1 cellular context compared by ENCODE assay signal in the genomic region with DNA sequence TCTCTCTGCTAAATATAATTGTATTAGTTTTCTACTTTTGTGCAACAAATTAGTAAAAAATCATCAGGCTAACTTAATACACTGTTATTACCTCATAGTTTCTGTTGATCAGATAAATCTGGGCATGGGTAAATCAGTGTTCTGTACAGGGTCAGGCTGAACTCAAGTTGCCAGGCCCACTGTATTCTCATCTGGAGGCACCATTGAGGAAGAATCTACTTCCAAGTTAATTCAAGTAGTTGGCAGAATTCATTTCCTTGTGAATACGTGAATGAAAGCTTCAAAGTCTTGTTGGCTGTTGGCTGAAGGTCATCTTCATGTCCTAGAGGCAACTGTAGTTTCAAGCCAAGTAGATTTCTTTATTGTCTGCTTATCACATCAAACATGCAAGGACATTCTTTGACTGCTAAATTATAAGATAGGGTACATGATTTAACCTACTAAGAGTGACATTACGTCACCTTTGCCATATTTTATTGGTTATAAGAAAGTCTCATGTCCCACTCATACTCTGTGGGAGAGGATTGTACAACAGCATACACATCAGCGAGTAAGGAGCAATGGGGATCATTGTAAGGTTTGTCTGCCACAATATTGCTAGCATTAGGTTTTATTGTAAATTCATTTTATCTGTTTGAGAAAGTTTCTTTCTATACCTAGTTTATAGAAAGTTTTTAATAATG.
TF ChIP-seq lines count a peak whose summit lies in the region.

No MANE protein-coding gene starts in this region.

TF ChIP-seq in GM23338, 12 proteins besides CTCF, POLR2A, EP300 and RAD21:
- TF ChIP-seq, protein P1, sequence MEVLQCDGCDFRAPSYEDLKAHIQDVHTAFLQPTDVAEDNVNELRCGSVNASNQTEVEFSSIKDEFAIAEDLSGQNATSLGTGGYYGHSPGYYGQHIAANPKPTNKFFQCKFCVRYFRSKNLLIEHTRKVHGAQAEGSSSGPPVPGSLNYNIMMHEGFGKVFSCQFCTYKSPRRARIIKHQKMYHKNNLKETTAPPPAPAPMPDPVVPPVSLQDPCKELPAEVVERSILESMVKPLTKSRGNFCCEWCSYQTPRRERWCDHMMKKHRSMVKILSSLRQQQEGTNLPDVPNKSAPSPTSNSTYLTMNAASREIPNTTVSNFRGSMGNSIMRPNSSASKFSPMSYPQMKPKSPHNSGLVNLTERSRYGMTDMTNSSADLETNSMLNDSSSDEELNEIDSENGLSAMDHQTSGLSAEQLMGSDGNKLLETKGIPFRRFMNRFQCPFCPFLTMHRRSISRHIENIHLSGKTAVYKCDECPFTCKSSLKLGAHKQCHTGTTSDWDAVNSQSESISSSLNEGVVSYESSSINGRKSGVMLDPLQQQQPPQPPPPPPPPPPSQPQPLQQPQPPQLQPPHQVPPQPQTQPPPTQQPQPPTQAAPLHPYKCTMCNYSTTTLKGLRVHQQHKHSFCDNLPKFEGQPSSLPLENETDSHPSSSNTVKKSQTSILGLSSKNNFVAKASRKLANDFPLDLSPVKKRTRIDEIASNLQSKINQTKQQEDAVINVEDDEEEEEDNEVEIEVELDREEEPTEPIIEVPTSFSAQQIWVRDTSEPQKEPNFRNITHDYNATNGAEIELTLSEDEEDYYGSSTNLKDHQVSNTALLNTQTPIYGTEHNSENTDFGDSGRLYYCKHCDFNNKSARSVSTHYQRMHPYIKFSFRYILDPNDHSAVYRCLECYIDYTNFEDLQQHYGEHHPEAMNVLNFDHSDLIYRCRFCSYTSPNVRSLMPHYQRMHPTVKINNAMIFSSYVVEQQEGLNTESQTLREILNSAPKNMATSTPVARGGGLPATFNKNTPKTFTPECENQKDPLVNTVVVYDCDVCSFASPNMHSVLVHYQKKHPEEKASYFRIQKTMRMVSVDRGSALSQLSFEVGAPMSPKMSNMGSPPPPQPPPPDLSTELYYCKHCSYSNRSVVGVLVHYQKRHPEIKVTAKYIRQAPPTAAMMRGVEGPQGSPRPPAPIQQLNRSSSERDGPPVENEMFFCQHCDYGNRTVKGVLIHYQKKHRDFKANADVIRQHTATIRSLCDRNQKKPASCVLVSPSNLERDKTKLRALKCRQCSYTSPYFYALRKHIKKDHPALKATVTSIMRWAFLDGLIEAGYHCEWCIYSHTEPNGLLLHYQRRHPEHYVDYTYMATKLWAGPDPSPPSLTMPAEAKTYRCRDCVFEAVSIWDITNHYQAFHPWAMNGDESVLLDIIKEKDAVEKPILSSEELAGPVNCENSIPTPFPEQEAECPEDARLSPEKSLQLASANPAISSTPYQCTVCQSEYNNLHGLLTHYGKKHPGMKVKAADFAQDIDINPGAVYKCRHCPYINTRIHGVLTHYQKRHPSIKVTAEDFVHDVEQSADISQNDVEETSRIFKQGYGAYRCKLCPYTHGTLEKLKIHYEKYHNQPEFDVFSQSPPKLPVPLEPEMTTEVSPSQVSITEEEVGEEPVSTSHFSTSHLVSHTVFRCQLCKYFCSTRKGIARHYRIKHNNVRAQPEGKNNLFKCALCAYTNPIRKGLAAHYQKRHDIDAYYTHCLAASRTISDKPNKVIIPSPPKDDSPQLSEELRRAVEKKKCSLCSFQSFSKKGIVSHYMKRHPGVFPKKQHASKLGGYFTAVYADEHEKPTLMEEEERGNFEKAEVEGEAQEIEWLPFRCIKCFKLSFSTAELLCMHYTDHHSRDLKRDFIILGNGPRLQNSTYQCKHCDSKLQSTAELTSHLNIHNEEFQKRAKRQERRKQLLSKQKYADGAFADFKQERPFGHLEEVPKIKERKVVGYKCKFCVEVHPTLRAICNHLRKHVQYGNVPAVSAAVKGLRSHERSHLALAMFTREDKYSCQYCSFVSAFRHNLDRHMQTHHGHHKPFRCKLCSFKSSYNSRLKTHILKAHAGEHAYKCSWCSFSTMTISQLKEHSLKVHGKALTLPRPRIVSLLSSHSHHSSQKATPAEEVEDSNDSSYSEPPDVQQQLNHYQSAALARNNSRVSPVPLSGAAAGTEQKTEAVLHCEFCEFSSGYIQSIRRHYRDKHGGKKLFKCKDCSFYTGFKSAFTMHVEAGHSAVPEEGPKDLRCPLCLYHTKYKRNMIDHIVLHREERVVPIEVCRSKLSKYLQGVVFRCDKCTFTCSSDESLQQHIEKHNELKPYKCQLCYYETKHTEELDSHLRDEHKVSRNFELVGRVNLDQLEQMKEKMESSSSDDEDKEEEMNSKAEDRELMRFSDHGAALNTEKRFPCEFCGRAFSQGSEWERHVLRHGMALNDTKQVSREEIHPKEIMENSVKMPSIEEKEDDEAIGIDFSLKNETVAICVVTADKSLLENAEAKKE (CRISPR knock-in tag; IDR thresholded peaks at IDR 0.05), result no peak
- TF ChIP-seq CREB1 (CRISPR knock-in tag; IDR thresholded peaks at IDR 0.05; ENCODE audit: low read depth), result no peak
- TF ChIP-seq ZNF331 (CRISPR knock-in tag; IDR thresholded peaks at IDR 0.05; ENCODE audit: low read depth), result no peak
- no peak for TF ChIP-seq ETS1 (IDR thresholded peaks at IDR 0.05)
- no peak for TF ChIP-seq EZH2phosphoT487 (IDR thresholded peaks at IDR 0.05; ENCODE audit: unreplicated experiment)
- no peak for TF ChIP-seq NANOG (IDR thresholded peaks at IDR 0.05; ENCODE audit: borderline replicate concordance)
- no peak for TF ChIP-seq ZNF114 (CRISPR knock-in tag; IDR thresholded peaks at IDR 0.05)
- TF ChIP-seq POLR2AphosphoS5 (IDR thresholded peaks at IDR 0.05; ENCODE audit: low read depth), result no peak
